ENCODE assay signal across 1 cellular context in the genomic region with DNA sequence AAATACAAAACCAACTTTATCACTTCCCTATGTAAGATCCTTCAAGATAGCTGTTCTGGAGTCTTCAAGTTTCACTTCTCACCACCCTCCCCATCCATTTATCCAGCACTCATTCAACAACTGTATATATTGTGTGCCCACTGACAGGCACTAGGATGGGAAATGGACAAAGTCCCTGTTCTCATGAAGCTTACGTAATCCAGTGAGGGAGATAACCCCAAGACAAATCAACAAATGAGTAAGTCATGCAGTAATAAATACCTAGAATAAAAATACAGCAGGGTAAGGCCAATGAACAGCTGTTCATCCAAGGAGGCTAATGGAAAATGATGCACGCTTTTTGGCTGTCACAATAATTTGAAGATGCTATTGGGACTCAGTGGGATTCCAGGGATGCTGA.
TF ChIP-seq lines count a peak whose summit lies in the region.

No MANE protein-coding gene starts in this region.

TF ChIP-seq in IMR-90, 13 proteins besides CTCF, POLR2A, EP300 and RAD21:
- TF ChIP-seq NFE2L2 (IDR thresholded peaks at IDR 0.05; ENCODE audit: low read depth, low read length): no peak
- peak; percentile 58 for TF ChIP-seq CEBPB (IDR thresholded peaks at IDR 0.05; ENCODE audit: low read depth, low read length)
TF ChIP-seq in IMR-90: peak in this region for 1.
